In genomic region chr10:89837173-89838001, GRCh38 we compare ENCODE assay signal across 8 cellular contexts.
DNase-seq lines count a peak whose midpoint lies in the region; ATAC-seq and TF ChIP-seq lines count a peak whose summit lies in the region.

No MANE protein-coding gene starts in this region.

- ATAC-seq in HG02884 (IDR thresholded peaks at IDR 0.05; ENCODE audit: unreplicated experiment) (peak; percentile 52), GM21737 (IDR thresholded peaks at IDR 0.05; ENCODE audit: unreplicated experiment) (no peak)

- peak overlapping the region; percentile 58 for H3K4me3 ChIP-seq in fibroblast of the aortic adventitia (ENCODE audit: low read depth, low read length)

- TF ChIP-seq CTCF in fibroblast of the aortic adventitia (IDR thresholded peaks at IDR 0.05; ENCODE audit: insufficient read depth, low read length) = peak; percentile 5

- DNase-seq in DMS53 treated with DMSO at 0.1 percent for 48 hours (lab: John Stamatoyannopoulos, UW; ENCODE audit: unreplicated experiment) (peak; percentile 26), activated T-cell treated with anti-CD3 and anti-CD28 coated beads for 48 hours (ENCODE audit: low read depth) (peak; percentile 10), fibroblast of the aortic adventitia (ENCODE audit: low read depth) (peak; percentile 9), retina (peak; percentile 89), cerebellar cortex (ENCODE audit: low spot score) (no peak), NCI-H2029 treated with DMSO at 0.1 percent for 48 hours (lab: John Stamatoyannopoulos, UW) (no peak)

Comparison
In these comparisons a context has a peak if more than half of its experiments do, and no peak if none do; other contexts are left out.
1. DNase-seq: peak in DMS53 treated with DMSO at 0.1 percent for 48 hours (single experiment), activated T-cell treated with anti-CD3 and anti-CD28 coated beads for 48 hours (single experiment), fibroblast of the aortic adventitia (single experiment) and retina (single experiment); none in cerebellar cortex (single experiment) and NCI-H2029 treated with DMSO at 0.1 percent for 48 hours (single experiment).